ENCODE assay signal across 1 cellular context in genomic region chr2:241888641-241889040, GRCh38.
TF ChIP-seq lines count a peak whose summit lies in the region.

No MANE protein-coding gene starts in this region.

TF ChIP-seq in GM23338, 12 proteins besides CTCF, POLR2A, EP300 and RAD21 (continued from another document):
- TF ChIP-seq JUNB (IDR thresholded peaks at IDR 0.05; ENCODE audit: unreplicated experiment), result no peak
- no peak for TF ChIP-seq POLR2AphosphoS5 (IDR thresholded peaks at IDR 0.05; ENCODE audit: low read depth)
